Comparison of ENCODE assay signal across 14 cellular contexts in genomic region chr16:27516360-27516759, GRCh38. TPM values are rescaled to one million over a fixed set of nuclear protein-coding genes. Genes with fewer than 3 reads are reported as not detected.
A peak's percentile ranks its signal among the peaks of the same experiment; 100 is the strongest.
DNase-seq lines count a peak whose midpoint lies in the region; ATAC-seq and TF ChIP-seq lines count a peak whose summit lies in the region.
"Had no signal": no experiment of that assay in that cellular context is flagged by ENCODE, and none has a peak within 500 bp of the region (broad histone marks: within the 10 kb centered on the region; RNA-seq: fewer than 3 reads in every experiment).

No MANE protein-coding gene starts in this region.

- H3K79me2 ChIP-seq in GM23338 (replicated peaks; ENCODE audit: insufficient read depth): peaks cover 17% of the 10 kb centered on the region; the same call in 1 of the 2 replicates

- TF ChIP-seq CTCF in GM23338 (conservative IDR thresholded peaks at IDR 0.05; ENCODE audit: low read depth in 2 of 2) (no peak), Panc1 (IDR thresholded peaks at IDR 0.05) (no peak), breast epithelium (IDR thresholded peaks at IDR 0.05) (no peak)

- H3K4me2 ChIP-seq in GM23338: no peak overlapping the region
- H3K4me2 ChIP-seq: BLaER1 treated with 17β-estradiol and CSF1 and Interleukin-3, amounts not matched to agents 10 nM and 100 nM had no signal

- DNase-seq in GM23338 (ENCODE audit: low spot score) (no peak), Panc1 (ENCODE audit: low read depth, low spot score) (no peak), breast epithelium (ENCODE audit: low spot score in 2 of 2) (no peak)
- no peak for DNase-seq in stimulated activated CD4-positive, alpha-beta T cell treated with anti-CD3 and anti-CD28 coated beads, Interleukin-15, amount 100 ng/mL, for 24 hours
- DNase-seq: CD8-positive, alpha-beta T cell; KG1; MV-4-11; NCI-H1417; NCI-H187; NCI-H2227 treated with DMSO at 0.1 percent for 48 hours had no signal

- H3K36me3 Mint-ChIP-seq in GM23338 (ENCODE audit: low read depth): peaks cover 38% of the 10 kb centered on the region

- H3K27ac ChIP-seq in GM23338 (ENCODE audit: low read depth) (0 out of 2 replicates have a peak overlapping the region, but pooled peaks have one; percentile 32), Panc1 (ENCODE audit: low read length) (no peak overlapping the region), layer of hippocampus (ENCODE audit: low read depth, low read length) (peak overlapping the region; percentile 23), skeletal muscle tissue (ENCODE audit: low read depth, low read length) (peak overlapping the region; percentile 77), breast epithelium (no peak overlapping the region)
- H3K27ac ChIP-seq: BLaER1 treated with 17β-estradiol and CSF1 and Interleukin-3, amounts not matched to agents 10 nM and 100 nM had no signal

- POLR2A ChIA-PET in Panc1 (lab: Charles Lee): no interaction called here

- H3K4me1 ChIP-seq in GM23338 (ENCODE audit: insufficient read depth) (no peaks in the 10 kb centered on the region), Panc1 (ENCODE audit: control insufficient read depth, insufficient read depth, low read length) (no peaks in the 10 kb centered on the region), skeletal muscle tissue (ENCODE audit: control insufficient read depth in 3 of 3, insufficient read depth in 3 of 3, low read length in 3 of 3) (peaks cover 45 to 73% (median 68%) of the 10 kb centered on the region in 3 donors), breast epithelium (no peaks in the 10 kb centered on the region)
- H3K4me1 ChIP-seq: BLaER1 treated with 17β-estradiol and CSF1 and Interleukin-3, amounts not matched to agents 10 nM and 100 nM had no signal

- BruUV-seq in Panc1 (replicated peaks; lab: Mats Ljungman, UMichigan): no TSS peak

- 0 out of 2 replicates have a peak, but pooled peaks cover 3% of the 10 kb centered on the region for H3K36me3 ChIP-seq in GM23338 (ENCODE audit: insufficient read depth)
- H3K36me3 ChIP-seq in Panc1 (ENCODE audit: control insufficient read depth, insufficient read depth, low read length): no peaks in the 10 kb centered on the region
- H3K36me3 ChIP-seq in skeletal muscle tissue (ENCODE audit: control insufficient read depth in 3 of 3, insufficient read depth in 3 of 3, low read length in 3 of 3): peaks cover 9 to 28% (median 16%) of the 10 kb centered on the region in 3 donors
- H3K36me3 ChIP-seq in breast epithelium: no peaks in the 10 kb centered on the region

- H4K20me1 ChIP-seq in GM23338 (replicated peaks; ENCODE audit: insufficient read depth): peaks cover 4% of the 10 kb centered on the region; the same call in 1 of the 2 replicates

- CTCF ChIA-PET in Panc1 (lab: Charles Lee): interaction anchor here (0.8 kb wide), 1 partner anchor 10 kb away, joined by 3 read pairs; no protein-coding TSS in a partner anchor

- H2AFZ ChIP-seq in GM23338: no peak overlapping the region

- H3K9ac ChIP-seq in skeletal muscle tissue (ENCODE audit: low read depth in 1 of 3, low read length in 3 of 3): peak overlapping the region in 2 of 3 donors; percentile 43 to 63
- H3K9ac ChIP-seq: BLaER1 treated with 17β-estradiol and CSF1 and Interleukin-3, amounts not matched to agents 10 nM and 100 nM had no signal

- no peak overlapping the region for H3K4me3 Mint-ChIP-seq in GM23338
- H3K4me3 Mint-ChIP-seq: CD8-positive, alpha-beta T cell had no signal

- no peaks in the 10 kb centered on the region for H3F3A ChIP-seq in GM23338 (replicated peaks; ENCODE audit: low read depth)

- no peaks in the 10 kb centered on the region for H3K9me2 ChIP-seq in GM23338 (ENCODE audit: insufficient read depth)

- H3K27me3 Mint-ChIP-seq in GM23338 (ENCODE audit: insufficient read depth, low read depth, poor library complexity): peaks cover 3% of the 10 kb centered on the region

- H3K27me3 ChIP-seq in GM23338 (ENCODE audit: insufficient read depth) (no peaks in the 10 kb centered on the region), Panc1 (ENCODE audit: control insufficient read depth, insufficient read depth, low read length) (no peaks in the 10 kb centered on the region), layer of hippocampus (ENCODE audit: control insufficient read depth, insufficient read depth, low read length) (no peaks in the 10 kb centered on the region), skeletal muscle tissue (ENCODE audit: control insufficient read depth in 3 of 3, insufficient read depth in 3 of 3, low read length in 3 of 3) (no peaks in the 10 kb centered on the region), breast epithelium (no peaks in the 10 kb centered on the region)
- H3K27me3 ChIP-seq: BLaER1 treated with 17β-estradiol and CSF1 and Interleukin-3, amounts not matched to agents 10 nM and 100 nM had no signal

- peak; percentile 14; the same call in 2 of the 3 replicates for ATAC-seq in GM23338
- ATAC-seq in Panc1: peak; percentile 10; the same call in 1 of the 2 replicates
- no peak for ATAC-seq in GM18498 (IDR thresholded peaks at IDR 0.05; ENCODE audit: unreplicated experiment)

- H3K27ac Mint-ChIP-seq in GM23338: 0 out of 2 replicates have a peak overlapping the region, but pooled peaks have one; percentile 2
- H3K27ac Mint-ChIP-seq: CD8-positive, alpha-beta T cell had no signal

- intact Hi-C loops in Panc1 (cut with micrococcal nuclease; ENCODE audit: unreplicated experiment): no loop called here
- intact Hi-C loops in breast epithelium (cut with DNase I; ENCODE audit: low total_unique reads): no loop called here

- H3K9me3 Mint-ChIP-seq in GM23338: no peaks in the 10 kb centered on the region
- H3K9me3 Mint-ChIP-seq: CD8-positive, alpha-beta T cell had no signal

- in situ Hi-C loops in Panc1 (cut with HindIII; ENCODE audit: low pct_unique_long_range_greater_than_20kb, low sequenced_read_pairs): no loop called here

- H3K4me3 ChIP-seq in GM23338 (no peak overlapping the region), Panc1 (ENCODE audit: low read depth in 2 of 2, low read length in 2 of 2) (no peak overlapping the region), skeletal muscle tissue (ENCODE audit: low read length in 3 of 3) (no peak overlapping the region), breast epithelium (no peak overlapping the region)
- H3K4me3 ChIP-seq: BLaER1 treated with 17β-estradiol and CSF1 and Interleukin-3, amounts not matched to agents 10 nM and 100 nM had no signal

- H3K4me1 Mint-ChIP-seq in GM23338: no peaks in the 10 kb centered on the region

- TF ChIP-seq POLR2A in breast epithelium (IDR thresholded peaks at IDR 0.05): no peak

- H3K9me3 ChIP-seq in Panc1 (ENCODE audit: control insufficient read depth, insufficient read depth, low read depth, low read length): no peaks in the 10 kb centered on the region
- H3K9me3 ChIP-seq in skeletal muscle tissue (ENCODE audit: control insufficient read depth in 3 of 3, low read length in 3 of 3): no peaks in the 10 kb centered on the region
- H3K9me3 ChIP-seq in breast epithelium: no peaks in the 10 kb centered on the region
- H3K9me3 ChIP-seq: BLaER1 treated with 17β-estradiol and CSF1 and Interleukin-3, amounts not matched to agents 10 nM and 100 nM had no signal

TF ChIP-seq in GM23338, 12 proteins besides CTCF, POLR2A, EP300 and RAD21:
- TF ChIP-seq POLR2AphosphoS5 (IDR thresholded peaks at IDR 0.05; ENCODE audit: low read depth): no peak

RNA-seq across cellular contexts. Expression of gene GTF3C1, which starts 33.4 kb away (rescaled TPM):
- 138 and 141 TPM in 2 replicates for total RNA-seq in GM23338 (2014; rRNA removed; shearing (Covaris generic))
- polyA plus RNA-seq in GM23338 (2016; fragmentation: Nextera tagmentation; extraction: Ambion mirVana): 78.5 and 90.6 TPM in 2 replicates
- total RNA-seq in Panc1 (2021; ENCODE audit: unreplicated experiment) (121 TPM), skeletal muscle tissue (48.0 TPM), breast epithelium (10 to 100 TPM; 31.2 to 44.6 (median 37.4) TPM)
- polyA plus RNA-seq in Panc1 (2012; ENCODE audit: insufficient read length): 103 TPM

RNA-seq across cellular contexts. Expression of gene KATNIP, which starts 33.6 kb away (rescaled TPM):
- 6.6 and 11.8 TPM in 2 replicates for total RNA-seq in GM23338 (2014; rRNA removed; shearing (Covaris generic))
- polyA plus RNA-seq in GM23338 (2016; fragmentation: Nextera tagmentation; extraction: Ambion mirVana): 7.0 and 8.6 TPM in 2 replicates
- total RNA-seq in Panc1 (2021; ENCODE audit: unreplicated experiment) (36.7 TPM), skeletal muscle tissue (7.8 TPM), breast epithelium (10 to 100 TPM; 14.4 to 46.9 (median 31.6) TPM)
- 28.7 TPM for polyA plus RNA-seq in Panc1 (2012; ENCODE audit: insufficient read length)

Comparison
In these comparisons a context has a peak if more than half of its experiments do, and no peak if none do; other contexts are left out.
1. H3K27ac ChIP-seq: peak in GM23338 (single experiment), layer of hippocampus (single experiment) and skeletal muscle tissue (single experiment); none in Panc1 (single experiment) and breast epithelium (0 of 2).